In genomic region chr3:435969-436492, GRCh38 we compare ENCODE assay signal across 19 cellular contexts.
DNase-seq lines count a peak whose midpoint lies in the region; ATAC-seq, FAIRE-seq and TF ChIP-seq lines count a peak whose summit lies in the region.
"Had no signal": no experiment of that assay in that cellular context is flagged by ENCODE, and none has a peak within 500 bp of the region (broad histone marks: within the 10 kb centered on the region; RNA-seq: fewer than 3 reads in every experiment).

No MANE protein-coding gene starts in this region.

- no peak for TF ChIP-seq POLR2A in GM18505 (IDR thresholded peaks at IDR 0.05; ENCODE audit: borderline replicate concordance, extremely low read depth, insufficient read depth, insufficient read length)

- no peak for ATAC-seq in HG03432 (IDR thresholded peaks at IDR 0.05; ENCODE audit: unreplicated experiment)
- no peak for ATAC-seq in GM18505 (IDR thresholded peaks at IDR 0.05; ENCODE audit: unreplicated experiment)
- no peak for ATAC-seq in GM21515 (IDR thresholded peaks at IDR 0.05; ENCODE audit: unreplicated experiment)
- ATAC-seq: A549, GM12878, GM23338, HCT116 had no signal

- peak; percentile 5 for FAIRE-seq in islet of Langerhans (lab: Jason Lieb, UNC)
- FAIRE-seq: A549, GM12878, GM19239, H54 had no signal

- DNase-seq in DMS 273 (lab: John Stamatoyannopoulos, UW; ENCODE audit: unreplicated experiment) (peak; percentile 14), DMS 273 treated with DMSO at 0.1 percent for 48 hours (lab: John Stamatoyannopoulos, UW) (no peak), cerebellum (ENCODE audit: low spot score) (peak; percentile 25), NCI-H2171 treated with DMSO at 0.1 percent for 48 hours (lab: John Stamatoyannopoulos, UW) (no peak)
- DNase-seq: CD4-positive, alpha-beta memory T cell; DMS53; DND-41; EL; HFFc6 had no signal

Comparison
In these comparisons a context has a peak if more than half of its experiments do, and no peak if none do; other contexts are left out.
1. DNase-seq: peak in DMS 273 (single experiment) and cerebellum (single experiment); none in DMS 273 treated with DMSO at 0.1 percent for 48 hours (single experiment) and NCI-H2171 treated with DMSO at 0.1 percent for 48 hours (single experiment).